Comparison of ENCODE assay signal across 19 cellular contexts in the genomic region with DNA sequence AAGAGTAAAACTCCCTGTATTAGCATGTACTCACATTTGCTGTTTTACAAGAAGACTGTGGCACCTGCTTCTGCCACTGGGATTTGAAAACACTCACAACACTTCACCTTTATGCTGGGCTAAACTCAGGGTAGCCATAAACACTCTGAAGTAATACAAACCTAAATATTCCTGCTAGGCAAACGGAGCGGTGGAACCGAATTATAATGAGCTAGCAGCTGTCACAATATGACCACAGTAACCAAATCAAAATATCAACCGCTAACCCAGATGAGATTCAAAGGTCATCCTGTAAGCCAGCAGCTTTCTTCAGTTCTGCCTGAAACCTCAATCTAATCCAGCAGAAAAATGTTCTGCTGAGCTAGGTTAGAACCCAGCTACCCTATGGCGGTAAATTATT.
DNase-seq lines count a peak whose midpoint lies in the region; ATAC-seq and TF ChIP-seq lines count a peak whose summit lies in the region.
"Had no signal": no experiment of that assay in that cellular context is flagged by ENCODE, and none has a peak within 500 bp of the region (broad histone marks: within the 10 kb centered on the region; RNA-seq: fewer than 3 reads in every experiment).

No MANE protein-coding gene starts in this region.

- H3K9ac ChIP-seq in OCI-LY1 (ENCODE audit: low read length): peak overlapping the region; percentile 24

- H3K4me2 ChIP-seq in OCI-LY1 (ENCODE audit: low read length): peak overlapping the region; percentile 42

- H3K4me3 Mint-ChIP-seq in stimulated activated memory B cell treated with anti-CD40 and anti-IgM and Interleukin-4, amounts not matched to agents 10 μg/mL and 1 μg/mL and 100 μg/mL, for 72 hours: no peak overlapping the region
- no peak overlapping the region for H3K4me3 Mint-ChIP-seq in activated T-cell treated with anti-CD3 and anti-CD28 coated beads, Interleukin-2, amount 50 U/mL, for 4 hours
- H3K4me3 Mint-ChIP-seq: effector memory CD8-positive, alpha-beta T cell had no signal

- H2AFZ ChIP-seq in OCI-LY1 (ENCODE audit: low read length): no peak overlapping the region

- peak overlapping the region; percentile 24 for H3K27ac Mint-ChIP-seq in stimulated activated memory B cell treated with anti-CD40 and anti-IgM and Interleukin-4, amounts not matched to agents 10 μg/mL and 1 μg/mL and 100 μg/mL, for 72 hours
- H3K27ac Mint-ChIP-seq: effector memory CD8-positive, alpha-beta T cell had no signal

- H3K27me3 ChIP-seq in OCI-LY1 (ENCODE audit: insufficient read depth, low read length) (no peaks in the 10 kb centered on the region), dorsolateral prefrontal cortex (no peaks in the 10 kb centered on the region)
- H3K27me3 ChIP-seq: BE2C, heart left ventricle, tibial nerve had no signal

- H3K4me3 ChIP-seq in OCI-LY1 (ENCODE audit: low read depth, low read length, poor library complexity, severe bottlenecking): peak overlapping the region; percentile 22
- no peak overlapping the region for H3K4me3 ChIP-seq in dorsolateral prefrontal cortex
- H3K4me3 ChIP-seq: heart left ventricle, tibial nerve had no signal

- no peaks in the 10 kb centered on the region for H3K9me3 Mint-ChIP-seq in stimulated activated memory B cell treated with anti-CD40 and anti-IgM and Interleukin-4, amounts not matched to agents 10 μg/mL and 1 μg/mL and 100 μg/mL, for 72 hours
- no peaks in the 10 kb centered on the region for H3K9me3 Mint-ChIP-seq in activated T-cell treated with anti-CD3 and anti-CD28 coated beads, Interleukin-2, amount 50 U/mL, for 4 hours

- peaks cover 15% of the 10 kb centered on the region for H3K36me3 ChIP-seq in OCI-LY1 (ENCODE audit: insufficient read depth, low read length)
- H3K36me3 ChIP-seq: tibial nerve had no signal

- intact Hi-C loops in dorsolateral prefrontal cortex (cut with DNase I): loop anchor here in 1 of 2 donors (5.0 kb wide), 1 partner anchor 34 kb away; no protein-coding TSS in a partner anchor
- intact Hi-C loops in Right ventricle myocardium superior (cut with DNase I): no loop called here

- DNase-seq in NCI-H2171 treated with DMSO at 0.1 percent for 48 hours (lab: John Stamatoyannopoulos, UW) (peak; percentile 45), NCI-H2171 (lab: John Stamatoyannopoulos, UW) (no peak), dorsolateral prefrontal cortex (no peak), Right ventricle myocardium superior (no peak)
- DNase-seq in activated T-cell treated with anti-CD3 and anti-CD28 coated beads, Interleukin-2, amount 50 U/mL, for 4 hours: no peak
- DNase-seq in activated CD4-positive, alpha-beta T cell treated with anti-CD3 and anti-CD28 coated beads for 48 hours: no peak
- DNase-seq: 8988T; activated CD4-positive, alpha-beta T cell treated with anti-CD3 and anti-CD28 coated beads for 4 hours; activated effector memory CD4-positive, alpha-beta T cell treated with Interleukin-2 at 50 U/mL for 16 hours; BE2C; cerebellar nuclear complex; effector memory CD8-positive, alpha-beta T cell; heart left ventricle; mesendoderm; NCI-H187 had no signal

- peak; percentile 76 for ATAC-seq in stimulated activated memory B cell treated with anti-CD40 and anti-IgM and Interleukin-4, amounts not matched to agents 10 μg/mL and 1 μg/mL and 100 μg/mL, for 72 hours
- no peak for ATAC-seq in activated T-cell treated with anti-CD3 and anti-CD28 coated beads, Interleukin-2, amount 50 U/mL, for 4 hours
- ATAC-seq in Right ventricle myocardium superior (ENCODE audit: poor library complexity): no peak
- ATAC-seq: effector memory CD8-positive, alpha-beta T cell; HCT116; heart left ventricle had no signal

- H3K9me3 ChIP-seq in OCI-LY1 (ENCODE audit: low read length): no peaks in the 10 kb centered on the region
- H3K9me3 ChIP-seq: BE2C, heart left ventricle, tibial nerve had no signal

- no peaks in the 10 kb centered on the region for H3K9me2 ChIP-seq in OCI-LY1 (ENCODE audit: low read depth, low read length)

- TF ChIP-seq CTCF in OCI-LY1 (IDR thresholded peaks at IDR 0.05; ENCODE audit: low read length) (no peak), dorsolateral prefrontal cortex (IDR thresholded peaks at IDR 0.05 in 54 of 56, conservative IDR thresholded peaks at IDR 0.05 in 2 of 56; ENCODE audit: low read depth in 1 of 56, partially characterized antibody in 56 of 56) (no peak)

- H4K20me1 ChIP-seq in OCI-LY1 (ENCODE audit: insufficient read depth, low read length): no peaks in the 10 kb centered on the region

- H3K79me2 ChIP-seq in OCI-LY1 (ENCODE audit: insufficient read depth, low read length): peaks cover 22% of the 10 kb centered on the region; the same call in 1 of the 2 replicates

- H3K27me3 Mint-ChIP-seq in stimulated activated memory B cell treated with anti-CD40 and anti-IgM and Interleukin-4, amounts not matched to agents 10 μg/mL and 1 μg/mL and 100 μg/mL, for 72 hours: no peaks in the 10 kb centered on the region
- H3K27me3 Mint-ChIP-seq in activated T-cell treated with anti-CD3 and anti-CD28 coated beads, Interleukin-2, amount 50 U/mL, for 4 hours (ENCODE audit: low read depth): no peaks in the 10 kb centered on the region
- H3K27me3 Mint-ChIP-seq: effector memory CD8-positive, alpha-beta T cell had no signal

- H3F3A ChIP-seq in OCI-LY1 (ENCODE audit: insufficient read depth, low read length): no peaks in the 10 kb centered on the region

- peaks cover 14% of the 10 kb centered on the region for H3K4me1 Mint-ChIP-seq in stimulated activated memory B cell treated with anti-CD40 and anti-IgM and Interleukin-4, amounts not matched to agents 10 μg/mL and 1 μg/mL and 100 μg/mL, for 72 hours
- H3K4me1 Mint-ChIP-seq in activated T-cell treated with anti-CD3 and anti-CD28 coated beads, Interleukin-2, amount 50 U/mL, for 4 hours (ENCODE audit: low read depth): no peaks in the 10 kb centered on the region

- H3K36me3 Mint-ChIP-seq in stimulated activated memory B cell treated with anti-CD40 and anti-IgM and Interleukin-4, amounts not matched to agents 10 μg/mL and 1 μg/mL and 100 μg/mL, for 72 hours: no peaks in the 10 kb centered on the region
- no peaks in the 10 kb centered on the region for H3K36me3 Mint-ChIP-seq in activated T-cell treated with anti-CD3 and anti-CD28 coated beads, Interleukin-2, amount 50 U/mL, for 4 hours (ENCODE audit: insufficient read depth)

- peaks cover 98% of the 10 kb centered on the region for H3K4me1 ChIP-seq in OCI-LY1 (ENCODE audit: insufficient read depth, low read length, severe bottlenecking)
- H3K4me1 ChIP-seq: BE2C had no signal

- H3K27ac ChIP-seq in OCI-LY1 (ENCODE audit: low read depth, low read length, poor library complexity, severe bottlenecking) (peak overlapping the region; percentile 94), dorsolateral prefrontal cortex (peak overlapping the region in 55 of 59 donors; percentile 0 to 97 (median 89))
- H3K27ac ChIP-seq: heart left ventricle, tibial nerve had no signal
